In genomic region chr14:92601757-92602417, GRCh38 we compare ENCODE assay signal across 19 cellular contexts.
DNase-seq lines count a peak whose midpoint lies in the region; ATAC-seq, FAIRE-seq and TF ChIP-seq lines count a peak whose summit lies in the region.
"Had no signal": no experiment of that assay in that cellular context is flagged by ENCODE, and none has a peak within 500 bp of the region (broad histone marks: within the 10 kb centered on the region; RNA-seq: fewer than 3 reads in every experiment).

No MANE protein-coding gene starts in this region.

- CTCF ChIA-PET in A549 (lab: Yijun Ruan, JAX): interaction anchor here (1.0 to 1.9 kb wide), 6 partner anchors 13 to 89 kb away, joined by 3 to 7 read pairs (median 3); no protein-coding TSS in a partner anchor

- peak overlapping the region; percentile 72 to 89; a peak in 5 of 6 replicates for H3K27ac ChIP-seq in A549
- peak overlapping the region; percentile 91 to 92 for H3K27ac ChIP-seq in ascending aorta
- H3K27ac ChIP-seq in right atrium auricular region: peak overlapping the region; percentile 42 to 68
- H3K27ac ChIP-seq in prostate gland: peak overlapping the region; percentile 16 to 41
- H3K27ac ChIP-seq: psoas muscle, suprapubic skin had no signal

- no peak for TF ChIP-seq POLR2A in A549 (IDR thresholded peaks at IDR 0.05; ENCODE audit: low read length)
- TF ChIP-seq POLR2A in prostate gland (IDR thresholded peaks at IDR 0.05): no peak

- H3K4me3 ChIP-seq in A549 (no peak overlapping the region), ascending aorta (no peak overlapping the region), right atrium auricular region (no peak overlapping the region), prostate gland (no peak overlapping the region)
- H3K4me3 ChIP-seq: Peyer's patch, psoas muscle, suprapubic skin had no signal

- FAIRE-seq in A549 (lab: Jason Lieb, UNC): no peak
- FAIRE-seq: astrocyte, GM18507 had no signal

- intact Hi-C loops in ascending aorta (cut with DNase I) (loop anchor here (2.0 to 10.0 kb wide), 5 partner anchors 45 to 477 kb away; partner anchors contain the start of genes CPSF2 and NDUFB1), prostate gland (cut with DNase I) (loop anchor here (5.0 kb wide), 2 partner anchors 45 to 80 kb away; no protein-coding TSS in a partner anchor)

- H3K27me3 ChIP-seq in ascending aorta (no peaks in the 10 kb centered on the region), right atrium auricular region (no peaks in the 10 kb centered on the region), prostate gland (replicated peaks; ENCODE audit: insufficient read depth) (no peaks in the 10 kb centered on the region)
- H3K27me3 ChIP-seq: Peyer's patch, suprapubic skin had no signal

- H3K9me3 ChIP-seq in A549 (peaks cover 16% of the 10 kb centered on the region), ascending aorta (no peaks in the 10 kb centered on the region), right atrium auricular region (no peaks in the 10 kb centered on the region), prostate gland (no peaks in the 10 kb centered on the region)
- H3K9me3 ChIP-seq: Peyer's patch, psoas muscle, suprapubic skin had no signal

- no peak for DNase-seq in A549 (ENCODE audit: low read depth in 1 of 2, low spot score in 1 of 2)
- DNase-seq in ascending aorta (ENCODE audit: low spot score in 2 of 2): peak in 1 of 2 donors; percentile 76
- no peak for DNase-seq in right atrium auricular region (ENCODE audit: low spot score)
- DNase-seq in prostate gland (ENCODE audit: low spot score): peak; percentile 36
- DNase-seq in superior temporal gyrus (ENCODE audit: extremely low spot score): no peak
- no peak for DNase-seq in midbrain (lab: John Stamatoyannopoulos, UW)
- DNase-seq: activated CD4-positive, alpha-beta T cell treated with anti-CD3 and anti-CD28 coated beads, Interleukin-2, amount 50 U/mL, for 48 hours; naive thymus-derived CD8-positive, alpha-beta T cell; NCI-H1105; NCI-H2081; NK-92 treated with Interleukin-12 subunit alpha and Interleukin-12 subunit beta, amount 100 ng/mL, for 24 hours; Peyer's patch; psoas muscle; T-helper 2 cell had no signal

- 88% methylated on average over 9 of the region's 10 CpGs for WGBS in A549 (ENCODE audit: missing lambda C conversion rate)
- 71% methylated on average over 10 of the region's 10 CpGs for WGBS in prostate gland

- H3K4me2 ChIP-seq in A549: no peak overlapping the region

- TF ChIP-seq CTCF in A549 (IDR thresholded peaks at IDR 0.05): no peak
- TF ChIP-seq CTCF in ascending aorta (IDR thresholded peaks at IDR 0.05): no peak
- TF ChIP-seq CTCF in right atrium auricular region (IDR thresholded peaks at IDR 0.05): no peak
- no peak for TF ChIP-seq CTCF in prostate gland (IDR thresholded peaks at IDR 0.05)

- no peak for ATAC-seq in A549
- no peak for ATAC-seq in HG03139 (IDR thresholded peaks at IDR 0.05; ENCODE audit: unreplicated experiment)
- no peak for ATAC-seq in HG03439 (IDR thresholded peaks at IDR 0.05; ENCODE audit: unreplicated experiment)
- ATAC-seq: naive thymus-derived CD8-positive, alpha-beta T cell had no signal

- peaks cover 46% of the 10 kb centered on the region for H3K4me1 ChIP-seq in A549
- peaks cover 18 to 25% of the 10 kb centered on the region in 2 donors for H3K4me1 ChIP-seq in ascending aorta
- H3K4me1 ChIP-seq in right atrium auricular region: peaks cover 0 to 43% of the 10 kb centered on the region in 2 donors
- no peaks in the 10 kb centered on the region for H3K4me1 ChIP-seq in prostate gland (replicated peaks)
- H3K4me1 ChIP-seq: psoas muscle had no signal

- TF ChIP-seq RAD21 in A549 (conservative IDR thresholded peaks at IDR 0.05 in 1 of 2, IDR thresholded peaks at IDR 0.05 in 1 of 2): no peak

- POLR2A ChIA-PET in A549 (lab: Yijun Ruan, JAX): no interaction called here

- H3K36me3 ChIP-seq in ascending aorta: no peaks in the 10 kb centered on the region
- no peaks in the 10 kb centered on the region for H3K36me3 ChIP-seq in right atrium auricular region
- H3K36me3 ChIP-seq in prostate gland: no peaks in the 10 kb centered on the region
- H3K36me3 ChIP-seq: Peyer's patch, suprapubic skin had no signal

- TF ChIP-seq EP300 in A549 (IDR thresholded peaks at IDR 0.05): no peak

TF ChIP-seq in A549, 52 proteins besides CTCF, POLR2A, EP300 and RAD21 (continues in another document):
- TF ChIP-seq FOSB (CRISPR knock-in tag; IDR thresholded peaks at IDR 0.05) (no peak), ZFP36 (IDR thresholded peaks at IDR 0.05; ENCODE audit: borderline replicate concordance, partially characterized antibody) (no peak), NR3C1 (IDR thresholded peaks at IDR 0.05) (no peak), KDM5A (IDR thresholded peaks at IDR 0.05) (no peak), NPAS2 (CRISPR knock-in tag; IDR thresholded peaks at IDR 0.05; ENCODE audit: borderline replicate concordance) (no peak), PBX3 (IDR thresholded peaks at IDR 0.05) (no peak), FOSL2 (IDR thresholded peaks at IDR 0.05) (no peak), FOSL2 (CRISPR knock-in tag; IDR thresholded peaks at IDR 0.05) (no peak), TFCP2L1 (CRISPR knock-in tag; IDR thresholded peaks at IDR 0.05) (no peak), PHF8 (IDR thresholded peaks at IDR 0.05; ENCODE audit: borderline replicate concordance, low read depth) (no peak), ATOH8 (CRISPR knock-in tag; IDR thresholded peaks at IDR 0.05; ENCODE audit: low read depth) (no peak), MAFK (IDR thresholded peaks at IDR 0.05; ENCODE audit: partially characterized antibody) (no peak), RCOR1 (IDR thresholded peaks at IDR 0.05; ENCODE audit: low read depth, low read length) (no peak), REST (IDR thresholded peaks at IDR 0.05) (no peak), EHMT2 (IDR thresholded peaks at IDR 0.05; ENCODE audit: low read depth) (no peak), RFX5 (IDR thresholded peaks at IDR 0.05) (no peak), POLR2AphosphoS2 (conservative IDR thresholded peaks at IDR 0.05; ENCODE audit: low read length) (no peak), CBX8 (IDR thresholded peaks at IDR 0.05) (no peak)
- TF ChIP-seq, protein P1, sequence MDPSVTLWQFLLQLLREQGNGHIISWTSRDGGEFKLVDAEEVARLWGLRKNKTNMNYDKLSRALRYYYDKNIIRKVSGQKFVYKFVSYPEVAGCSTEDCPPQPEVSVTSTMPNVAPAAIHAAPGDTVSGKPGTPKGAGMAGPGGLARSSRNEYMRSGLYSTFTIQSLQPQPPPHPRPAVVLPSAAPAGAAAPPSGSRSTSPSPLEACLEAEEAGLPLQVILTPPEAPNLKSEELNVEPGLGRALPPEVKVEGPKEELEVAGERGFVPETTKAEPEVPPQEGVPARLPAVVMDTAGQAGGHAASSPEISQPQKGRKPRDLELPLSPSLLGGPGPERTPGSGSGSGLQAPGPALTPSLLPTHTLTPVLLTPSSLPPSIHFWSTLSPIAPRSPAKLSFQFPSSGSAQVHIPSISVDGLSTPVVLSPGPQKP (IDR thresholded peaks at IDR 0.05; ENCODE audit: low read depth, low read length): no peak
- TF ChIP-seq, protein P2, sequence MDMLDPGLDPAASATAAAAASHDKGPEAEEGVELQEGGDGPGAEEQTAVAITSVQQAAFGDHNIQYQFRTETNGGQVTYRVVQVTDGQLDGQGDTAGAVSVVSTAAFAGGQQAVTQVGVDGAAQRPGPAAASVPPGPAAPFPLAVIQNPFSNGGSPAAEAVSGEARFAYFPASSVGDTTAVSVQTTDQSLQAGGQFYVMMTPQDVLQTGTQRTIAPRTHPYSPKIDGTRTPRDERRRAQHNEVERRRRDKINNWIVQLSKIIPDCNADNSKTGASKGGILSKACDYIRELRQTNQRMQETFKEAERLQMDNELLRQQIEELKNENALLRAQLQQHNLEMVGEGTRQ (IDR thresholded peaks at IDR 0.05): no peak

Comparison
In these comparisons a context has a peak if more than half of its experiments do, and no peak if none do; other contexts are left out.
1. H3K27ac ChIP-seq: peak in every context shown above with its lines; median percentile 92 in ascending aorta; 80 in A549; 55 in right atrium auricular region; 28 in prostate gland.